ENCODE assay signal across 33 cellular contexts in the genomic region with DNA sequence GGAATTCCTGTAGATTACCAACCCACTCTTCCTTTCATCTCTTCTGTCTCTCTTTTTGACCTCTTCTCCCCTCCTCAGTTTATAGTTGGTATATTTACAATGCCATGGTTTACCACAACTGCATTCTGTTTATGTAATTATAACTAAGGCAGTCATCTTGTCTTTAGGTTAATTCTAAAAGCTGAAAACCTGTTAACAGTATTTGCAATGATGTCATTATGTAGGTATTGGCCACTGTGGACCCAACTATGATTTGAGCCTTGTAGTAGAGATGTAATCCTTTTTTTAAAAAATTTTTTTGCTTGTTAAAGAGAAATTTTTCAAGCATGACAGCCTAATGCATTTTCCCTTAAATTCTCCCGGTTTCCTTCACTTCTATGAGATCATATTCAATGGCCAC.
"Had no signal": no experiment of that assay in that cellular context is flagged by ENCODE, and none has a peak within 500 bp of the region (broad histone marks: within the 10 kb centered on the region; RNA-seq: fewer than 3 reads in every experiment).

No MANE protein-coding gene starts in this region.

- H3K4me3 ChIP-seq: left lung, lower lobe of right lung, neural progenitor cell, ovary, right atrium auricular region, sigmoid colon, stomach, testis, thyroid gland, transverse colon, upper lobe of left lung, vagina had no signal

- H3K27me3 Mint-ChIP-seq: naive B cell; progenitor cell of endocrine pancreas; stimulated activated memory B cell treated with anti-CD40 and anti-IgM and Interleukin-4, amounts not matched to agents 10 μg/mL and 1 μg/mL and 100 μg/mL, for 72 hours had no signal

- DNase-seq: hypothalamus; immature natural killer cell; kidney; left colon; left lung; lower lobe of right lung; mammary epithelial cell; mesendoderm; naive B cell; natural killer cell; nephron progenitor cell; occipital lobe; ovary; sigmoid colon; small intestine; stimulated activated CD4-positive, alpha-beta T cell treated with anti-CD3 and anti-CD28 coated beads, Interleukin-1b, Interleukin-23, amount 100 ng/mL, for 48 hours; stimulated activated CD4-positive, alpha-beta T cell treated with anti-CD3 and anti-CD28 coated beads, Interleukin-2, amount 100 ng/mL, for 48 hours; stimulated activated CD4-positive, alpha-beta T cell treated with anti-CD3 and anti-CD28 coated beads, Interleukin-4, amount 100 ng/mL, for 4 hours; stimulated activated CD8-positive, alpha-beta memory T cell treated with anti-CD3 and anti-CD28 coated beads, Interleukin-4, amount 100 ng/mL, for 48 hours; stimulated activated naive CD8-positive, alpha-beta T cell treated with anti-CD3 and anti-CD28 coated beads, Interleukin-15, Interleukin-2, amounts not matched to agents 100 U/mL and 50 U/mL, for 24 hours; stomach; testis; thyroid gland; transverse colon; upper lobe of left lung had no signal

- H3K36me3 ChIP-seq: left lung, lower lobe of right lung, neural progenitor cell, neutrophil, ovary, right atrium auricular region, sigmoid colon, stomach, thyroid gland, transverse colon, upper lobe of left lung, vagina had no signal

- H3K4me3 Mint-ChIP-seq: immature natural killer cell; mesothelial cell of epicardium; naive B cell; natural killer cell; nephron progenitor cell; neural progenitor cell; stimulated activated memory B cell treated with anti-CD40 and anti-IgM and Interleukin-4, amounts not matched to agents 10 μg/mL and 1 μg/mL and 100 μg/mL, for 72 hours had no signal

- H3K4me2 ChIP-seq: neural progenitor cell had no signal

- H3K9me3 ChIP-seq: left lung, lower lobe of right lung, neutrophil, ovary, right atrium auricular region, sigmoid colon, stomach, testis, thyroid gland, transverse colon, upper lobe of left lung, vagina had no signal

- ATAC-seq: left colon; left lung; lower lobe of right lung; natural killer cell; stimulated activated memory B cell treated with anti-CD40 and anti-IgM and Interleukin-4, amounts not matched to agents 10 μg/mL and 1 μg/mL and 100 μg/mL, for 72 hours; stimulated activated naive CD8-positive, alpha-beta T cell treated with anti-CD3 and anti-CD28 coated beads, Interleukin-15, Interleukin-2, amounts not matched to agents 100 U/mL and 50 U/mL, for 24 hours had no signal

- H2AFZ ChIP-seq: neural progenitor cell had no signal

- H3K27ac ChIP-seq: left lung, lower lobe of right lung, neural progenitor cell, neutrophil, ovary, right atrium auricular region, sigmoid colon, stomach, testis, thyroid gland, transverse colon, upper lobe of left lung, vagina had no signal

- H3K9me3 Mint-ChIP-seq: immature natural killer cell; natural killer cell; stimulated activated memory B cell treated with anti-CD40 and anti-IgM and Interleukin-4, amounts not matched to agents 10 μg/mL and 1 μg/mL and 100 μg/mL, for 72 hours had no signal

- H3K27ac Mint-ChIP-seq: immature natural killer cell; mesothelial cell of epicardium; natural killer cell; nephron progenitor cell; neural progenitor cell; progenitor cell of endocrine pancreas; stimulated activated memory B cell treated with anti-CD40 and anti-IgM and Interleukin-4, amounts not matched to agents 10 μg/mL and 1 μg/mL and 100 μg/mL, for 72 hours had no signal

- H3K4me1 Mint-ChIP-seq: immature natural killer cell had no signal

- H3K9ac ChIP-seq: neural progenitor cell had no signal

- H3K4me1 ChIP-seq: left lung, right atrium auricular region, sigmoid colon, stomach, testis, transverse colon, upper lobe of left lung, vagina had no signal

- H3K27me3 ChIP-seq: left lung, neural progenitor cell, neutrophil, ovary, right atrium auricular region, sigmoid colon, stomach, testis, thyroid gland, transverse colon, upper lobe of left lung, vagina had no signal

- H3K36me3 Mint-ChIP-seq: immature natural killer cell; mesothelial cell of epicardium; naive B cell; natural killer cell; stimulated activated memory B cell treated with anti-CD40 and anti-IgM and Interleukin-4, amounts not matched to agents 10 μg/mL and 1 μg/mL and 100 μg/mL, for 72 hours had no signal

- FAIRE-seq: islet of Langerhans, kidney, small intestine had no signal
